In the genomic region with DNA sequence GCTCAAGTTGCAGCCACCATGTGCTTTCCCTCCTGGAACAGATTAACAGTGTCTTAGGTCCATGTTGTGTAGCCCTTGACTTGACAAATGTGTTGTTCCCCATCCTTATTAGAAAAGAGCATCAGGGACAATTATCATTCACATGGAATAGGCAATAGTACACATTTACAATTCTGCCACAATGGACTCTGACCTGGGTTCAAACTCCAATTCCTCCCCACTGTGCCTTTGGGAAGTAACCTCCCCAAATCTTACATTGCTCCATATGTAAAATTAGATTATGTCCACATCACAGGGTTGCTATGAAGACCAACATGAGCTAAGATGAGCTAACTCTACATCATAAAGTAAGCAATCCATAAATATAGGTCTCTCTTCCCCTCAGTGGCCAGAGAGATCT, we compare ENCODE assay signal across 35 cellular contexts.
DNase-seq lines count a peak whose midpoint lies in the region; ATAC-seq, FAIRE-seq and TF ChIP-seq lines count a peak whose summit lies in the region.
"Had no signal": no experiment of that assay in that cellular context is flagged by ENCODE, and none has a peak within 500 bp of the region (broad histone marks: within the 10 kb centered on the region; RNA-seq: fewer than 3 reads in every experiment).

No MANE protein-coding gene starts in this region.

- H4K20me1 ChIP-seq in HepG2 (ENCODE audit: insufficient read depth, low read length): no peaks in the 10 kb centered on the region
- H4K20me1 ChIP-seq: BLaER1; BLaER1 treated with 17β-estradiol and CSF1 and Interleukin-3, amounts not matched to agents 10 nM and 100 nM had no signal

- H3K4me1 ChIP-seq in liver (ENCODE audit: control insufficient read depth in 4 of 4, insufficient read depth in 4 of 4, low read length in 3 of 4) (no peaks in the 10 kb centered on the region), HepG2 (ENCODE audit: insufficient read depth, low read length) (peaks cover 6% of the 10 kb centered on the region; the same call in 1 of the 2 replicates), HEK293 (ENCODE audit: control insufficient read depth, insufficient read depth, low read length) (no peaks in the 10 kb centered on the region)
- H3K4me1 ChIP-seq: A549, BE2C, BLaER1, Caco-2 had no signal

- intact Hi-C loops in HepG2 (cut with micrococcal nuclease; ENCODE audit: unreplicated experiment): no loop called here

- no peak overlapping the region for H2AFZ ChIP-seq in HepG2 (ENCODE audit: low read length)

- H3K27me3 ChIP-seq in liver (ENCODE audit: control insufficient read depth in 4 of 4, insufficient read depth in 4 of 4, low read length in 3 of 4): no peaks in the 10 kb centered on the region
- 0 out of 5 replicates have a peak, but pooled peaks cover 0 to 10% of the 10 kb centered on the region in 2 experiments for H3K27me3 ChIP-seq in HepG2 (ENCODE audit: control insufficient read depth in 1 of 2, insufficient read depth in 2 of 2, low read length in 2 of 2)
- H3K27me3 ChIP-seq in bronchial epithelial cell (ENCODE audit: control insufficient read depth, insufficient read depth, low read length): peaks cover 1% of the 10 kb centered on the region
- H3K27me3 ChIP-seq: BE2C; BLaER1; BLaER1 treated with 17β-estradiol and CSF1 and Interleukin-3, amounts not matched to agents 10 nM and 100 nM had no signal

- H3K27ac ChIP-seq in liver (ENCODE audit: low read depth in 1 of 2, low read length in 2 of 2) (no peak overlapping the region), HepG2 (ENCODE audit: extremely low read length, insufficient read depth, low read length) (no peak overlapping the region), HEK293 (ENCODE audit: extremely low read depth, low read depth, low read length) (no peak overlapping the region)
- H3K27ac ChIP-seq: 22Rv1; A549; BLaER1; BLaER1 treated with 17β-estradiol and CSF1 and Interleukin-3, amounts not matched to agents 10 nM and 100 nM; C4-2B had no signal

- FAIRE-seq in HepG2 (lab: Jason Lieb, UNC) (no peak), bronchial epithelial cell (lab: Jason Lieb, UNC) (peak; percentile 77), GM19239 (lab: Jason Lieb, UNC) (no peak)
- FAIRE-seq: A549, D721Med had no signal

- H3K4me2 ChIP-seq in HepG2 (ENCODE audit: low read depth, low read length): no peak overlapping the region
- H3K4me2 ChIP-seq: A549; BLaER1; BLaER1 treated with 17β-estradiol and CSF1 and Interleukin-3, amounts not matched to agents 10 nM and 100 nM had no signal

- DNase-seq in HepG2 (ENCODE audit: low spot score) (no peak), bronchial epithelial cell (ENCODE audit: low read depth) (no peak), glutamatergic neuron (no peak), ureter (ENCODE audit: low spot score) (no peak), GM19239 (ENCODE audit: insufficient read length, low spot score) (no peak), ACHN (no peak)
- DNase-seq: 8988T; AML-193; BE2C; C1 segment of cervical spinal cord; Caco-2; Calu3; CD4-positive, alpha-beta memory T cell; CD4-positive, alpha-beta T cell; CD4-positive, CD25-positive, alpha-beta regulatory T cell; CD8-positive, alpha-beta memory T cell; CD8-positive, alpha-beta T cell; COR-L47; DMS 273 treated with DMSO at 0.1 percent for 48 hours; DMS153; DMS53; DMS79; DMS79 treated with DMSO at 0.1 percent for 48 hours; DND-41; EL had no signal

- H3K36me3 Mint-ChIP-seq in glutamatergic neuron (ENCODE audit: unreplicated experiment): peaks cover 16% of the 10 kb centered on the region
- H3K36me3 Mint-ChIP-seq: CD14-positive monocyte; CD4-positive, alpha-beta memory T cell; CD4-positive, CD25-positive, alpha-beta regulatory T cell; CD8-positive, alpha-beta memory T cell; CD8-positive, alpha-beta T cell had no signal

- CTCF ChIA-PET in HepG2 (lab: Yijun Ruan, JAX; ENCODE audit: low intra/inter-chr PET ratio, low total read pairs): no interaction called here
- CTCF ChIA-PET in HEK293 (lab: Yijun Ruan, JAX): interaction anchor here (0.6 to 1.1 kb wide), 3 partner anchors 9 to 200 kb away, joined by 3 to 4 read pairs (median 3); no protein-coding TSS in a partner anchor

- TF ChIP-seq RAD21 in liver (IDR thresholded peaks at IDR 0.05): no peak
- TF ChIP-seq RAD21 in HepG2 (CRISPR knock-in tag; IDR thresholded peaks at IDR 0.05): no peak

- no peaks in the 10 kb centered on the region for H3K79me2 ChIP-seq in HepG2 (ENCODE audit: insufficient read depth, low read length)

- POLR2A ChIA-PET in HepG2 (lab: Yijun Ruan, JAX) (no interaction called here), HEK293 (lab: Yijun Ruan, JAX) (no interaction called here)

- no peak overlapping the region for H3K4me3 Mint-ChIP-seq in glutamatergic neuron (ENCODE audit: unreplicated experiment)
- H3K4me3 Mint-ChIP-seq: B cell; CD14-positive monocyte; CD4-positive, alpha-beta memory T cell; CD4-positive, alpha-beta T cell; CD4-positive, CD25-positive, alpha-beta regulatory T cell; CD8-positive, alpha-beta memory T cell; CD8-positive, alpha-beta T cell had no signal

- TF ChIP-seq POLR2A in HepG2 (IDR thresholded peaks at IDR 0.05; ENCODE audit: insufficient read depth in 1 of 2, low read depth in 2 of 2, low read length in 2 of 2): no peak

- peak overlapping the region; percentile 12 for H3K27ac Mint-ChIP-seq in glutamatergic neuron (ENCODE audit: unreplicated experiment)
- H3K27ac Mint-ChIP-seq: B cell; CD14-positive monocyte; CD4-positive, alpha-beta memory T cell; CD4-positive, alpha-beta T cell; CD4-positive, CD25-positive, alpha-beta regulatory T cell; CD8-positive, alpha-beta memory T cell; CD8-positive, alpha-beta T cell had no signal

- H3K4me3 ChIP-seq in liver (ENCODE audit: low read depth in 1 of 3, low read length in 3 of 3) (no peak overlapping the region), HepG2 (replicated peaks in 1 of 3; ENCODE audit: insufficient read depth in 1 of 3, low read depth in 2 of 3, low read length in 3 of 3) (no peak overlapping the region), HEK293 (ENCODE audit: low read depth, low read length) (no peak overlapping the region), bronchial epithelial cell (ENCODE audit: low read depth, low read length) (no peak overlapping the region)
- H3K4me3 ChIP-seq: A549; BLaER1; BLaER1 treated with 17β-estradiol and CSF1 and Interleukin-3, amounts not matched to agents 10 nM and 100 nM had no signal

- H3K4me1 Mint-ChIP-seq in glutamatergic neuron (ENCODE audit: low read depth, unreplicated experiment): peaks cover 8% of the 10 kb centered on the region
- H3K4me1 Mint-ChIP-seq: B cell; CD14-positive monocyte; CD4-positive, alpha-beta memory T cell; CD4-positive, CD25-positive, alpha-beta regulatory T cell; CD8-positive, alpha-beta memory T cell had no signal

- no peak for ATAC-seq in HepG2
- ATAC-seq: A549; CD8-positive, alpha-beta T cell had no signal

- no peak overlapping the region for H3K9ac ChIP-seq in liver (ENCODE audit: low read depth in 1 of 2, low read length in 2 of 2)
- H3K9ac ChIP-seq in HepG2 (ENCODE audit: insufficient read depth, low read depth, low read length): no peak overlapping the region
- H3K9ac ChIP-seq: BLaER1; BLaER1 treated with 17β-estradiol and CSF1 and Interleukin-3, amounts not matched to agents 10 nM and 100 nM had no signal

- peaks cover 2% of the 10 kb centered on the region for H3K27me3 Mint-ChIP-seq in glutamatergic neuron (ENCODE audit: unreplicated experiment)

- H3K36me3 ChIP-seq in liver (ENCODE audit: control insufficient read depth in 4 of 4, insufficient read depth in 3 of 4, low read depth in 1 of 4, low read length in 3 of 4) (no peaks in the 10 kb centered on the region), HepG2 (replicated peaks in 1 of 2; ENCODE audit: control insufficient read depth in 1 of 2, insufficient read depth in 2 of 2, low read length in 2 of 2) (no peaks in the 10 kb centered on the region), HEK293 (ENCODE audit: control insufficient read depth in 2 of 2, insufficient read depth in 1 of 2, low read length in 2 of 2) (no peaks in the 10 kb centered on the region), bronchial epithelial cell (ENCODE audit: control insufficient read depth, insufficient read depth, low read length) (no peaks in the 10 kb centered on the region)
- H3K36me3 ChIP-seq: BE2C; BLaER1; BLaER1 treated with 17β-estradiol and CSF1 and Interleukin-3, amounts not matched to agents 10 nM and 100 nM had no signal

- in situ Hi-C loops in HepG2 (cut with HindIII; ENCODE audit: extremely low pct_ligation_motif_present, low pct_unique_long_range_greater_than_20kb): loop anchor here (25.0 kb wide), 1 partner anchor 1539 kb away; no protein-coding TSS in a partner anchor
- in situ Hi-C loops in ACHN (cut with HindIII; ENCODE audit: low pct_ligation_motif_present, low pct_unique_long_range_greater_than_20kb, low sequenced_read_pairs): no loop called here

- H3K9me3 ChIP-seq in liver (ENCODE audit: control insufficient read depth in 4 of 4, low read length in 3 of 4) (no peaks in the 10 kb centered on the region), HepG2 (ENCODE audit: low read length) (no peaks in the 10 kb centered on the region), HEK293 (ENCODE audit: control insufficient read depth, insufficient read depth, low read depth, low read length) (no peaks in the 10 kb centered on the region)
- H3K9me3 ChIP-seq: Caco-2 had no signal

- BruUV-seq in HepG2 (replicated peaks; lab: Mats Ljungman, UMichigan): no TSS peak

- TF ChIP-seq EP300 in HepG2 (IDR thresholded peaks at IDR 0.05; ENCODE audit: low read depth in 2 of 2, low read length in 2 of 2): no peak
- no peak for TF ChIP-seq EP300 in HepG2 (CRISPR knock-in tag; IDR thresholded peaks at IDR 0.05; ENCODE audit: borderline replicate concordance)

- H3K9me3 Mint-ChIP-seq in glutamatergic neuron (ENCODE audit: unreplicated experiment): peaks cover 6% of the 10 kb centered on the region
- H3K9me3 Mint-ChIP-seq: CD4-positive, alpha-beta T cell; CD8-positive, alpha-beta T cell had no signal

- TF ChIP-seq CTCF in liver (IDR thresholded peaks at IDR 0.05; ENCODE audit: low read depth, low read length, missing input control): no peak
- TF ChIP-seq CTCF in HepG2 (CRISPR knock-in tag; IDR thresholded peaks at IDR 0.05): no peak
- TF ChIP-seq CTCF in HEK293 (tag by site-specific recombination; IDR thresholded peaks at IDR 0.05): no peak
- no peak for TF ChIP-seq CTCF in bronchial epithelial cell (IDR thresholded peaks at IDR 0.05; ENCODE audit: insufficient read depth, low read length, severe bottlenecking)
- TF ChIP-seq CTCF in glutamatergic neuron (IDR thresholded peaks at IDR 0.05; ENCODE audit: partially characterized antibody, unreplicated experiment): no peak

TF ChIP-seq in liver, 16 proteins besides CTCF, POLR2A, EP300 and RAD21:
- TF ChIP-seq HNF4A (conservative IDR thresholded peaks at IDR 0.05): peak; percentile 70 to 79
- no peak for TF ChIP-seq SP1 (IDR thresholded peaks at IDR 0.05)
TF ChIP-seq in liver: peak in this region for 1.

TF ChIP-seq in HepG2, 621 proteins besides CTCF, POLR2A, EP300 and RAD21 (continues in another document):
- TF ChIP-seq NR2C2 (CRISPR knock-in tag; IDR thresholded peaks at IDR 0.05; ENCODE audit: borderline replicate concordance) (no peak), MTF1 (CRISPR knock-in tag; IDR thresholded peaks at IDR 0.05) (no peak), DR1 (CRISPR knock-in tag; IDR thresholded peaks at IDR 0.05) (no peak)
